ENCODE assay signal across 8 cellular contexts in the genomic region with DNA sequence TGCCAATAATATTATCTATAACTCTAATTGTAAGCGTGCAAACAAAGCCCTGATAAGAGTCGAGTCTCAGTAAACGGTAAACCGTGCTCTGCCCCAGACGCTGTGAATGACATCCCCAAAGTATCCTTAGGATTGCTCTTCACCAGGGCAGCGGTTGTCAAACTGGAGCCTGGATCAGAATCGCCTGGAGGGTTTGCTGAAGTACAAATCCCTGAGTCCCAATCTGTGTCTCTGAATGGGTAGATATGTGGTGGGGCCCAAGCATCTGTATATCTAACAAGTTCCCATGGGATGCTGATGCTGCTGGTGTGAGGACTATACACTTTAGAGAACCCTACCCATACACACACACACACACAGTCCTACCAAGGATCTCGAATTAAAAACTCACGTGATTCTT. TPM values are rescaled to one million over a fixed set of nuclear protein-coding genes. Genes with fewer than 3 reads are reported as not detected.
DNase-seq lines count a peak whose midpoint lies in the region; ATAC-seq, FAIRE-seq and TF ChIP-seq lines count a peak whose summit lies in the region.

No MANE protein-coding gene starts in this region.

- peaks cover 4 to 21% of the 10 kb centered on the region in 2 experiments; a peak in 3 of 4 replicates for H3K4me1 ChIP-seq in SK-N-SH (ENCODE audit: control insufficient read depth in 1 of 2, insufficient read depth in 2 of 2, low read depth in 1 of 2, low read length in 1 of 2)
- peaks cover 0 to 56% (median 3%) of the 10 kb centered on the region in 3 donors for H3K4me1 ChIP-seq in gastroesophageal sphincter
- peaks cover 7 to 12% of the 10 kb centered on the region in 2 donors for H3K4me1 ChIP-seq in kidney (ENCODE audit: control insufficient read depth in 1 of 2, insufficient read depth in 1 of 2, low read depth in 1 of 2, low read length in 2 of 2)

- no peaks in the 10 kb centered on the region; the same call in 1 of the 2 replicates for H4K20me1 ChIP-seq in SK-N-SH (ENCODE audit: insufficient read depth)

- TF ChIP-seq EP300 in SK-N-SH (IDR thresholded peaks at IDR 0.05; ENCODE audit: borderline replicate concordance in 1 of 2, low read depth in 1 of 2, low read length in 1 of 2) (no peak), gastroesophageal sphincter (IDR thresholded peaks at IDR 0.05) (no peak)

- intact Hi-C loops in kidney (cut with DNase I): loop anchor here (10.0 kb wide), 1 partner anchor 280 kb away; no protein-coding TSS in a partner anchor

- POLR2A ChIA-PET in SK-N-SH (lab: Yijun Ruan, JAX): interaction anchor here (1.1 to 4.3 kb wide), 3 partner anchors 42 to 465 kb away, joined by 3 to 67 read pairs (median 8); a partner anchor contains a TSS

- 69% methylated on average over 9 of the region's 9 CpGs for WGBS in SK-N-SH (ENCODE audit: low lambda C conversion rate)
- WGBS in gastroesophageal sphincter (ENCODE audit: low coverage in 1 of 2), 2 donors: 43 to 68% methylated on average over 2 to 5 of the region's 9 CpGs

- H3K36me3 ChIP-seq in SK-N-SH (replicated peaks in 1 of 2; ENCODE audit: control insufficient read depth in 1 of 2, insufficient read depth in 2 of 2, low read length in 1 of 2) (no peaks in the 10 kb centered on the region), SK-N-MC (ENCODE audit: insufficient read depth, low read length) (no peaks in the 10 kb centered on the region), gastroesophageal sphincter (no peaks in the 10 kb centered on the region), kidney (ENCODE audit: control insufficient read depth in 1 of 2, insufficient read depth in 2 of 2, low read length in 2 of 2) (no peaks in the 10 kb centered on the region)

- CTCF ChIA-PET in SK-N-SH (lab: Yijun Ruan, JAX): interaction anchor here (0.6 to 9.5 kb wide), 31 partner anchors 10 to 737 kb away, joined by 3 to 196 read pairs (median 4); a partner anchor contains a TSS

- TF ChIP-seq POLR2A in gastroesophageal sphincter (IDR thresholded peaks at IDR 0.05): no peak

- no peak for TF ChIP-seq RAD21 in SK-N-SH (IDR thresholded peaks at IDR 0.05; ENCODE audit: low read length)

- no peak overlapping the region for H3K4me3 ChIP-seq in SK-N-SH (ENCODE audit: low read depth in 2 of 2, low read length in 1 of 2)
- H3K4me3 ChIP-seq in SK-N-MC: peak overlapping the region; percentile 71
- no peak overlapping the region for H3K4me3 ChIP-seq in gastroesophageal sphincter
- H3K4me3 ChIP-seq in kidney (ENCODE audit: low read length in 2 of 2): peak overlapping the region in 1 of 2 donors; percentile 4

- no peak for FAIRE-seq in kidney (lab: Jason Lieb, UNC)

- TF ChIP-seq CTCF in SK-N-SH (IDR thresholded peaks at IDR 0.05) (no peak), gastroesophageal sphincter (IDR thresholded peaks at IDR 0.05) (no peak), kidney (IDR thresholded peaks at IDR 0.05; ENCODE audit: borderline replicate concordance, extremely low read depth, insufficient read depth) (no peak)

- H3F3A ChIP-seq in SK-N-SH (replicated peaks; ENCODE audit: insufficient read depth): peaks cover 19% of the 10 kb centered on the region

- no peaks in the 10 kb centered on the region for H3K27me3 ChIP-seq in SK-N-SH (ENCODE audit: insufficient read depth)
- H3K27me3 ChIP-seq in gastroesophageal sphincter: no peaks in the 10 kb centered on the region

- DNase-seq in SK-N-SH: peak; percentile 13
- no peak for DNase-seq in SK-N-MC (ENCODE audit: low read depth, low spot score)
- peak in 1 of 49 donors; percentile 9 for DNase-seq in substantia nigra (lab: John Stamatoyannopoulos, UW)
- no peak for DNase-seq in kidney
- DNase-seq in DMS153 (lab: John Stamatoyannopoulos, UW): no peak

- H3K9ac ChIP-seq in SK-N-SH (no peak overlapping the region), SK-N-MC (ENCODE audit: insufficient read length) (no peak overlapping the region), kidney (ENCODE audit: low read length in 2 of 2) (no peak overlapping the region)

- peaks cover 41% of the 10 kb centered on the region for H3K79me2 ChIP-seq in SK-N-SH (ENCODE audit: insufficient read depth)

- H3K9me3 ChIP-seq in SK-N-SH (no peaks in the 10 kb centered on the region), SK-N-MC (ENCODE audit: low read depth, low read length) (no peaks in the 10 kb centered on the region), gastroesophageal sphincter (no peaks in the 10 kb centered on the region), kidney (ENCODE audit: control insufficient read depth in 1 of 2, low read length in 2 of 2) (no peaks in the 10 kb centered on the region)

- no peak overlapping the region for H2AFZ ChIP-seq in SK-N-SH (ENCODE audit: low read depth)

- H3K4me2 ChIP-seq in SK-N-SH: peak overlapping the region; percentile 45; the same call in 1 of the 2 replicates

- no peak for ATAC-seq in SK-N-SH treated with all-trans-retinoic acid at 6 μM for 48 hours
- ATAC-seq in gastroesophageal sphincter: no peak
- ATAC-seq in HG02678 (IDR thresholded peaks at IDR 0.05; ENCODE audit: unreplicated experiment): no peak

- H3K9me2 ChIP-seq in SK-N-SH: no peaks in the 10 kb centered on the region

- H3K27ac ChIP-seq in SK-N-SH (ENCODE audit: low read depth in 2 of 2, low read length in 1 of 2) (no peak overlapping the region), SK-N-MC (peak overlapping the region; percentile 42; the same call in 1 of the 2 replicates), gastroesophageal sphincter (peak overlapping the region in 3 of 4 donors; percentile 76 to 92 (median 89)), substantia nigra (ENCODE audit: low read depth, low read length, poor library complexity, severe bottlenecking) (peak overlapping the region; percentile 67), kidney (ENCODE audit: low read depth in 2 of 2, low read length in 2 of 2) (no peak overlapping the region)

TF ChIP-seq in SK-N-SH, 30 proteins besides CTCF, POLR2A, EP300 and RAD21 (continues in another document):
- TF ChIP-seq YY1 (IDR thresholded peaks at IDR 0.05; ENCODE audit: low read depth): no peak
- no peak for TF ChIP-seq FOXM1 (IDR thresholded peaks at IDR 0.05; ENCODE audit: low read depth)
- no peak for TF ChIP-seq RFX5 (IDR thresholded peaks at IDR 0.05; ENCODE audit: low read length)
- TF ChIP-seq, protein P1, sequence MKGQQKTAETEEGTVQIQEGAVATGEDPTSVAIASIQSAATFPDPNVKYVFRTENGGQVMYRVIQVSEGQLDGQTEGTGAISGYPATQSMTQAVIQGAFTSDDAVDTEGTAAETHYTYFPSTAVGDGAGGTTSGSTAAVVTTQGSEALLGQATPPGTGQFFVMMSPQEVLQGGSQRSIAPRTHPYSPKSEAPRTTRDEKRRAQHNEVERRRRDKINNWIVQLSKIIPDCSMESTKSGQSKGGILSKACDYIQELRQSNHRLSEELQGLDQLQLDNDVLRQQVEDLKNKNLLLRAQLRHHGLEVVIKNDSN (IDR thresholded peaks at IDR 0.05; ENCODE audit: borderline replicate concordance, low read depth): no peak
- no peak for TF ChIP-seq TAF1 (IDR thresholded peaks at IDR 0.05; ENCODE audit: borderline replicate concordance, low read depth, low read length)
- TF ChIP-seq NRF1 (IDR thresholded peaks at IDR 0.05; ENCODE audit: low read depth, low read length): no peak

TF ChIP-seq in SK-N-SH treated with all-trans-retinoic acid at 6 μM for 48 hours, 23 proteins besides CTCF, POLR2A, EP300 and RAD21:
- TF ChIP-seq TOX (CRISPR knock-in tag; IDR thresholded peaks at IDR 0.05; ENCODE audit: borderline replicate concordance): no peak
- no peak for TF ChIP-seq ISL1 (CRISPR knock-in tag; IDR thresholded peaks at IDR 0.05)
- TF ChIP-seq GLIS3 (CRISPR knock-in tag; IDR thresholded peaks at IDR 0.05): no peak
- TF ChIP-seq ZC3H10 (CRISPR knock-in tag; IDR thresholded peaks at IDR 0.05): no peak
- TF ChIP-seq TCF4 (CRISPR knock-in tag; IDR thresholded peaks at IDR 0.05; ENCODE audit: borderline replicate concordance): no peak

RNA-seq across cellular contexts. Expression of a gene that starts 0.8 kb away (rescaled TPM):
- 49.8 and 56.6 TPM in 2 replicates for polyA plus RNA-seq in SK-N-SH (2012; rRNA removed)
- polyA plus RNA-seq in SK-N-SH (2012; cell fraction: cytosol; rRNA removed): 42.3 and 54.5 TPM in 2 replicates
- 71.4 and 112 TPM in 2 replicates for polyA plus RNA-seq in SK-N-SH (2012; cell fraction: nucleus; rRNA removed)
- 100 to 1,000 TPM in 1 of 4 donors, 10 to 100 TPM in 3; 66.3 to 133 (median 90.2) TPM for total RNA-seq in gastroesophageal sphincter
- total RNA-seq in kidney: 65.6 TPM
- polyA plus RNA-seq in kidney (ENCODE audit: insufficient read depth, low read depth, low replicate concordance): 13.4 TPM

RNA-seq across cellular contexts. Expression of a gene that starts 41.6 kb away (rescaled TPM):
- polyA plus RNA-seq in SK-N-SH (2012; rRNA removed) (1,518 and 1,901 TPM in 2 replicates), kidney (ENCODE audit: insufficient read depth, low read depth, low replicate concordance) (353 TPM)
- 1,568 and 1,703 TPM in 2 replicates for polyA plus RNA-seq in SK-N-SH (2012; cell fraction: cytosol; rRNA removed)
- polyA plus RNA-seq in SK-N-SH (2012; cell fraction: nucleus; rRNA removed): 3,000 and 3,222 TPM in 2 replicates
- total RNA-seq in gastroesophageal sphincter (10 to 100 TPM in 3 of 4 donors, 1 to 10 TPM in 1; 9.8 to 43.0 (median 39.6) TPM), kidney (35.8 TPM)

Comparison
In these comparisons a context has a peak if more than half of its experiments do, and no peak if none do; other contexts are left out.
1. H3K27ac ChIP-seq: peak in SK-N-MC (single experiment), gastroesophageal sphincter (3 of 4) and substantia nigra (single experiment); none in SK-N-SH (0 of 2) and kidney (0 of 2).